15 cellular contexts compared by ENCODE assay signal in genomic region chr10:70193391-70193844, GRCh38. TPM values are rescaled to one million over a fixed set of nuclear protein-coding genes. Genes with fewer than 3 reads are reported as not detected.
DNase-seq lines count a peak whose midpoint lies in the region; ATAC-seq and TF ChIP-seq lines count a peak whose summit lies in the region.
"Had no signal": no experiment of that assay in that cellular context is flagged by ENCODE, and none has a peak within 500 bp of the region (broad histone marks: within the 10 kb centered on the region; RNA-seq: fewer than 3 reads in every experiment).

No MANE protein-coding gene starts in this region.

- H3K79me2 ChIP-seq in MM.1S (ENCODE audit: low read length): no peaks in the 10 kb centered on the region

- peaks cover 7% of the 10 kb centered on the region for H3K36me3 Mint-ChIP-seq in chondrocyte (ENCODE audit: low read depth)
- peaks cover 11% of the 10 kb centered on the region for H3K36me3 Mint-ChIP-seq in T-helper 2 cell treated with Interferon-gamma antibody and Interleukin-4, amounts not matched to agents 5 μg/mL and 100 μg/mL, for 36 hours (ENCODE audit: low read depth)

- H3K9me2 ChIP-seq in MM.1S (replicated peaks; ENCODE audit: insufficient read depth, low read length): no peaks in the 10 kb centered on the region

- H3K9ac ChIP-seq in MM.1S (ENCODE audit: low read length): no peak overlapping the region

- TF ChIP-seq CTCF in chondrocyte (IDR thresholded peaks at IDR 0.05) (no peak), left lung (IDR thresholded peaks at IDR 0.05) (no peak), upper lobe of left lung (IDR thresholded peaks at IDR 0.05) (no peak), MM.1S (IDR thresholded peaks at IDR 0.05; ENCODE audit: low read length) (no peak)

- H3K27ac ChIP-seq in left lung (peak overlapping the region; percentile 74 to 90), upper lobe of left lung (peak overlapping the region; percentile 66 to 85 (median 76)), MM.1S (ENCODE audit: low read length) (no peak overlapping the region)

- H2AFZ ChIP-seq in MM.1S (ENCODE audit: low read length): no peak overlapping the region

- H4K20me1 ChIP-seq in MM.1S (ENCODE audit: insufficient read depth, low read length): no peaks in the 10 kb centered on the region

- no peak for TF ChIP-seq POLR2A in upper lobe of left lung (IDR thresholded peaks at IDR 0.05)

- no peaks in the 10 kb centered on the region for H3K9me3 Mint-ChIP-seq in chondrocyte (ENCODE audit: low read depth)
- H3K9me3 Mint-ChIP-seq in T-helper 2 cell treated with Interferon-gamma antibody and Interleukin-4, amounts not matched to agents 5 μg/mL and 100 μg/mL, for 36 hours: no peaks in the 10 kb centered on the region
- H3K9me3 Mint-ChIP-seq: activated naive CD8-positive, alpha-beta T cell treated with anti-CD3 and anti-CD28 coated beads for 36 hours; CD8-positive, alpha-beta T cell had no signal

- H3K4me3 ChIP-seq in left lung: no peak overlapping the region
- H3K4me3 ChIP-seq in upper lobe of left lung: no peak overlapping the region
- H3K4me3 ChIP-seq in MM.1S (ENCODE audit: low read length): no peak overlapping the region

- no peak overlapping the region for H3K4me2 ChIP-seq in MM.1S (ENCODE audit: low read depth, low read length)

- peak in 1 of 4 donors; percentile 56 for TF ChIP-seq EP300 in upper lobe of left lung (IDR thresholded peaks at IDR 0.05)

- ATAC-seq in left lung (peak; percentile 4), upper lobe of left lung (ENCODE audit: low FRiP score in 2 of 2) (peak in 1 of 2 donors; percentile 63)
- ATAC-seq in activated CD4-positive, CD25-positive, alpha-beta regulatory T cell treated with anti-CD3 and anti-CD28 coated beads, Interleukin-2, amount 50 U/mL, for 24 hours: no peak
- ATAC-seq: CD8-positive, alpha-beta T cell had no signal

- H3K4me3 Mint-ChIP-seq in chondrocyte (ENCODE audit: unreplicated experiment): no peak overlapping the region
- H3K4me3 Mint-ChIP-seq in T-helper 2 cell treated with Interferon-gamma antibody and Interleukin-4, amounts not matched to agents 5 μg/mL and 100 μg/mL, for 36 hours: no peak overlapping the region
- H3K4me3 Mint-ChIP-seq: activated naive CD8-positive, alpha-beta T cell treated with anti-CD3 and anti-CD28 coated beads for 36 hours; CD8-positive, alpha-beta T cell had no signal

- no peaks in the 10 kb centered on the region for H3K27me3 ChIP-seq in left lung
- no peaks in the 10 kb centered on the region for H3K27me3 ChIP-seq in upper lobe of left lung
- no peaks in the 10 kb centered on the region for H3K27me3 ChIP-seq in MM.1S (replicated peaks; ENCODE audit: insufficient read depth, low read length)

- H3K4me1 Mint-ChIP-seq in chondrocyte (ENCODE audit: low read depth): peaks cover 42% of the 10 kb centered on the region
- peaks cover 19% of the 10 kb centered on the region for H3K4me1 Mint-ChIP-seq in T-helper 2 cell treated with Interferon-gamma antibody and Interleukin-4, amounts not matched to agents 5 μg/mL and 100 μg/mL, for 36 hours (ENCODE audit: low read depth)

- H3K36me3 ChIP-seq in left lung: peaks cover 0 to 16% of the 10 kb centered on the region in 2 donors
- H3K36me3 ChIP-seq in upper lobe of left lung: peaks cover 0 to 17% (median 1%) of the 10 kb centered on the region in 4 donors
- H3K36me3 ChIP-seq in MM.1S (replicated peaks; ENCODE audit: insufficient read depth, low read length): no peaks in the 10 kb centered on the region

- no peaks in the 10 kb centered on the region for H3K27me3 Mint-ChIP-seq in chondrocyte (ENCODE audit: low read depth)
- H3K27me3 Mint-ChIP-seq in T-helper 2 cell treated with Interferon-gamma antibody and Interleukin-4, amounts not matched to agents 5 μg/mL and 100 μg/mL, for 36 hours (ENCODE audit: low read depth): no peaks in the 10 kb centered on the region
- H3K27me3 Mint-ChIP-seq: activated naive CD8-positive, alpha-beta T cell treated with anti-CD3 and anti-CD28 coated beads for 36 hours had no signal

- H3K4me1 ChIP-seq in left lung (peaks cover 30 to 59% of the 10 kb centered on the region in 2 donors), upper lobe of left lung (peaks cover 39 to 50% (median 49%) of the 10 kb centered on the region in 4 donors), MM.1S (ENCODE audit: low read length) (no peaks in the 10 kb centered on the region)

- no peaks in the 10 kb centered on the region for H3K9me3 ChIP-seq in left lung
- no peaks in the 10 kb centered on the region for H3K9me3 ChIP-seq in upper lobe of left lung
- H3K9me3 ChIP-seq in MM.1S (replicated peaks; ENCODE audit: insufficient read depth, low read length): no peaks in the 10 kb centered on the region

- intact Hi-C loops in left lung (cut with DNase I): no loop called here

- no peaks in the 10 kb centered on the region for H3F3A ChIP-seq in MM.1S (ENCODE audit: insufficient read depth, low read length)

- peak overlapping the region; percentile 27 for H3K27ac Mint-ChIP-seq in chondrocyte (ENCODE audit: unreplicated experiment)
- no peak overlapping the region for H3K27ac Mint-ChIP-seq in T-helper 2 cell treated with Interferon-gamma antibody and Interleukin-4, amounts not matched to agents 5 μg/mL and 100 μg/mL, for 36 hours
- H3K27ac Mint-ChIP-seq: activated naive CD8-positive, alpha-beta T cell treated with anti-CD3 and anti-CD28 coated beads for 36 hours; CD8-positive, alpha-beta T cell had no signal

- WGBS in upper lobe of left lung, 2 donors: 79 to 94% methylated on average over 7 of the region's 7 CpGs

- peak; percentile 21 for DNase-seq in MV-4-11 (lab: John Stamatoyannopoulos, UW)
- DNase-seq in chondrocyte (ENCODE audit: low spot score): no peak
- DNase-seq in left lung: no peak
- no peak for DNase-seq in upper lobe of left lung
- DNase-seq in T-helper 2 cell treated with Interferon-gamma antibody and Interleukin-4, amounts not matched to agents 5 μg/mL and 100 μg/mL, for 36 hours (ENCODE audit: low spot score): no peak
- DNase-seq in MM.1S: no peak
- DNase-seq: activated naive CD8-positive, alpha-beta T cell treated with anti-CD3 and anti-CD28 coated beads for 36 hours; CD8-positive, alpha-beta T cell; erythroblast; GDM1; midbrain; NCI-H1105 treated with DMSO at 0.1 percent for 48 hours; NCI-H345; posterior cingulate gyrus had no signal

RNA-seq across cellular contexts. Expression of gene SAR1A, which starts 23.1 kb away (rescaled TPM):
- total RNA-seq in chondrocyte (203 to 233 TPM (median 212 TPM) in 3 replicates), left lung (100 to 1,000 TPM; 165 to 219 TPM), upper lobe of left lung (100 to 1,000 TPM in 4 of 6 donors, 10 to 100 TPM in 2; 34.3 to 130 (median 112) TPM)

RNA-seq across cellular contexts. Expression of gene PPA1, which starts 39.8 kb away (rescaled TPM):
- total RNA-seq in chondrocyte (67.4 to 74.9 TPM (median 69.0 TPM) in 3 replicates), left lung (100 to 1,000 TPM; 223 to 231 TPM), upper lobe of left lung (100 to 1,000 TPM in 5 of 6 donors, 10 to 100 TPM in 1; 46.1 to 205 (median 154) TPM)

RNA-seq across cellular contexts. Expression of gene TYSND1, which starts 46.9 kb away (rescaled TPM):
- 9.4 to 11.9 TPM (median 9.4 TPM) in 3 replicates for total RNA-seq in chondrocyte
- total RNA-seq in left lung: 10 to 100 TPM; 11.3 to 14.5 TPM
- total RNA-seq in upper lobe of left lung: 10 to 100 TPM in 5 of 6 donors, 1 to 10 TPM in 1; 9.1 to 23.0 (median 15.7) TPM
